ENCODE assay signal across 1 cellular context in the genomic region with DNA sequence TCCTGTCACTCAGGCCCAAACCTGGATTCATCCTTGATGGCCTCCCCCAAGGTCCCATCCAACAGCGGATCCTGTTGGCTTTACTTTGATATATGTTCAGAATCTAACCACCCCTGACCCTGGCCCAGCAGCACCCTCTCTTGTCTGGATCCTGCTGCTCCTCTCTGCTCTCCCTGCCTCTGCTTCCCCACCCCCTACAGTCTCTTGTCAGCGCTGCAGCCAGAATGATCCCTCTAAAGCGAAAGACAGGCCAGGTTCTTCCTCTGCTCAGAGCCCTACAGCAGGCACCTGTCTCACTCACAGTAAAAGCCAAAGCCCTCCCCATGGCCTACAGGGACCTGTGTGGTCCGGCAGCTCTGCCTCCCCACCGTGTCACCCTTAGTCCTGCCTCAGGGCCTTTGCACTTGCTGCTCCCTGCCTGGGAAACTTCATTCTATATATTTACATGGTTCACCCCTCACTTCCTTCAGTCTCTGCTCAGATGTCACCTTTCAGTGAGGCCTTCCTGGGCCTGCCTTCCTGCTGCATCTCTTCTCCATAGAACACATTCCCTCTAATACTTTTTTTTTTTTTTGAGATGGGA.
TF ChIP-seq lines count a peak whose summit lies in the region.

No MANE protein-coding gene starts in this region.

TF ChIP-seq in H1, 55 proteins besides CTCF, POLR2A, EP300 and RAD21:
- TF ChIP-seq KDM4A (IDR thresholded peaks at IDR 0.05; ENCODE audit: low read depth, low read length, severe bottlenecking) (no peak), NRF1 (IDR thresholded peaks at IDR 0.05; ENCODE audit: low read depth, low read length) (no peak), SAP30 (IDR thresholded peaks at IDR 0.05; ENCODE audit: insufficient read depth, insufficient replicate concordance, low read length) (no peak), CBX5 (IDR thresholded peaks at IDR 0.05; ENCODE audit: low read depth, low read length) (no peak), RNF2 (IDR thresholded peaks at IDR 0.05; ENCODE audit: borderline replicate concordance, low read depth, low read length, missing control alignments, poor library complexity, severe bottlenecking) (no peak), NANOG (IDR thresholded peaks at IDR 0.05; ENCODE audit: insufficient read depth, low read depth, low read length, poor library complexity, severe bottlenecking) (no peak), CHD1 (IDR thresholded peaks at IDR 0.05; ENCODE audit: low read depth, low read length) (no peak), BCL11A (IDR thresholded peaks at IDR 0.05; ENCODE audit: low read depth in 2 of 2, low read length in 2 of 2) (no peak), ASH2L (IDR thresholded peaks at IDR 0.05; ENCODE audit: low read length) (no peak), GTF2F1 (IDR thresholded peaks at IDR 0.05; ENCODE audit: borderline replicate concordance, low read depth, low read length) (no peak), CREB1 (IDR thresholded peaks at IDR 0.05) (no peak), EGR1 (IDR thresholded peaks at IDR 0.05; ENCODE audit: borderline replicate concordance, low read depth, low read length) (no peak), HDAC2 (IDR thresholded peaks at IDR 0.05; ENCODE audit: borderline replicate concordance in 1 of 2, low read depth in 2 of 2, low read length in 2 of 2) (no peak)
- TF ChIP-seq, protein P1, sequence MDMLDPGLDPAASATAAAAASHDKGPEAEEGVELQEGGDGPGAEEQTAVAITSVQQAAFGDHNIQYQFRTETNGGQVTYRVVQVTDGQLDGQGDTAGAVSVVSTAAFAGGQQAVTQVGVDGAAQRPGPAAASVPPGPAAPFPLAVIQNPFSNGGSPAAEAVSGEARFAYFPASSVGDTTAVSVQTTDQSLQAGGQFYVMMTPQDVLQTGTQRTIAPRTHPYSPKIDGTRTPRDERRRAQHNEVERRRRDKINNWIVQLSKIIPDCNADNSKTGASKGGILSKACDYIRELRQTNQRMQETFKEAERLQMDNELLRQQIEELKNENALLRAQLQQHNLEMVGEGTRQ (IDR thresholded peaks at IDR 0.05; ENCODE audit: low read length): no peak
- TF ChIP-seq, protein P2, sequence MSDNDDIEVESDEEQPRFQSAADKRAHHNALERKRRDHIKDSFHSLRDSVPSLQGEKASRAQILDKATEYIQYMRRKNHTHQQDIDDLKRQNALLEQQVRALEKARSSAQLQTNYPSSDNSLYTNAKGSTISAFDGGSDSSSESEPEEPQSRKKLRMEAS (IDR thresholded peaks at IDR 0.05): no peak
